In genomic region chr7:140230517-140230861, GRCh38 we compare ENCODE assay signal across 8 cellular contexts. TPM values are rescaled to one million over a fixed set of nuclear protein-coding genes. Genes with fewer than 3 reads are reported as not detected.
DNase-seq lines count a peak whose midpoint lies in the region; ATAC-seq and TF ChIP-seq lines count a peak whose summit lies in the region.

No MANE protein-coding gene starts in this region.

- TF ChIP-seq CTCF in DOHH2 (IDR thresholded peaks at IDR 0.05; ENCODE audit: low read depth, low read length, poor library complexity, severe bottlenecking), result no peak
- no peak for TF ChIP-seq CTCF in fibroblast of the aortic adventitia (IDR thresholded peaks at IDR 0.05; ENCODE audit: insufficient read depth, low read length)
- TF ChIP-seq CTCF in parathyroid adenoma (IDR thresholded peaks at IDR 0.05), result no peak
- TF ChIP-seq CTCF in upper lobe of left lung (IDR thresholded peaks at IDR 0.05), result no peak

- TF ChIP-seq POLR2A in upper lobe of left lung (IDR thresholded peaks at IDR 0.05), result peak in 1 of 4 donors; percentile 51

- H3K4me1 ChIP-seq in DOHH2 (ENCODE audit: control insufficient read depth, low read length) (peaks cover 70% of the 10 kb centered on the region), parathyroid adenoma (peaks cover 2% of the 10 kb centered on the region), upper lobe of left lung (peaks cover 12 to 32% (median 29%) of the 10 kb centered on the region in 4 donors)

- H3K4me2 ChIP-seq in DOHH2 (ENCODE audit: low read length) (peak overlapping the region; percentile 92), parathyroid adenoma (ENCODE audit: low read length) (peak overlapping the region; percentile 89)

- H3K9me2 ChIP-seq in DOHH2 (replicated peaks; ENCODE audit: control insufficient read depth, low read length), result no peaks in the 10 kb centered on the region

- H3K9me3 ChIP-seq in DOHH2 (ENCODE audit: control insufficient read depth, insufficient read depth, low read length) (no peaks in the 10 kb centered on the region), parathyroid adenoma (ENCODE audit: control insufficient read depth, low read length) (no peaks in the 10 kb centered on the region), upper lobe of left lung (no peaks in the 10 kb centered on the region)

- peak; percentile 86 for DNase-seq in activated T-cell treated with anti-CD3 and anti-CD28 coated beads for 48 hours (ENCODE audit: low read depth)
- DNase-seq in fibroblast of the aortic adventitia (ENCODE audit: low read depth), result no peak
- peak; percentile 50 to 94 for DNase-seq in upper lobe of left lung
- DNase-seq in OCI-M1 (lab: John Stamatoyannopoulos, UW), result no peak

- peaks cover 10% of the 10 kb centered on the region for H3K79me2 ChIP-seq in DOHH2 (ENCODE audit: control insufficient read depth, low read length)
- H3K79me2 ChIP-seq in parathyroid adenoma, result no peaks in the 10 kb centered on the region

- H2AFZ ChIP-seq in parathyroid adenoma, result peak overlapping the region; percentile 82

- H3K4me3 ChIP-seq in DOHH2 (ENCODE audit: low read length) (peak overlapping the region; percentile 81), fibroblast of the aortic adventitia (ENCODE audit: low read depth, low read length) (peak overlapping the region; percentile 62), parathyroid adenoma (ENCODE audit: low read depth, low read length) (peak overlapping the region; percentile 55), upper lobe of left lung (peak overlapping the region; percentile 31 to 68 (median 57))

- H3K36me3 ChIP-seq in DOHH2 (ENCODE audit: control insufficient read depth, low read length) (peaks cover 9% of the 10 kb centered on the region), parathyroid adenoma (ENCODE audit: control insufficient read depth, insufficient read depth, low read length) (no peaks in the 10 kb centered on the region), upper lobe of left lung (no peaks in the 10 kb centered on the region)

- 1% methylated on average over 26 of the region's 57 CpGs; no CpG with 5 or more reads in 1 of the 2 donors for WGBS in upper lobe of left lung, 2 donors

- TF ChIP-seq EP300 in Ishikawa (IDR thresholded peaks at IDR 0.05; ENCODE audit: borderline replicate concordance), result no peak
- TF ChIP-seq EP300 in upper lobe of left lung (IDR thresholded peaks at IDR 0.05), result no peak

- ATAC-seq in upper lobe of left lung (ENCODE audit: low FRiP score in 2 of 2) (peak in 1 of 2 donors; percentile 70), HG03457 (IDR thresholded peaks at IDR 0.05; ENCODE audit: unreplicated experiment) (no peak)

- TF ChIP-seq RAD21 in Ishikawa (IDR thresholded peaks at IDR 0.05; ENCODE audit: low read depth), result no peak

- H3F3A ChIP-seq in DOHH2 (ENCODE audit: control insufficient read depth, insufficient read depth), result peaks cover 46% of the 10 kb centered on the region

- no peak overlapping the region for H3K9ac ChIP-seq in parathyroid adenoma

- H3K27ac ChIP-seq in DOHH2 (ENCODE audit: low read depth, low read length), result peak overlapping the region; percentile 96
- no peak overlapping the region for H3K27ac ChIP-seq in parathyroid adenoma
- peak overlapping the region; percentile 35 to 78 (median 74) for H3K27ac ChIP-seq in upper lobe of left lung

- H4K20me1 ChIP-seq in DOHH2 (ENCODE audit: control insufficient read depth, insufficient read depth, low read depth, low read length), result no peaks in the 10 kb centered on the region

- no peaks in the 10 kb centered on the region for H3K27me3 ChIP-seq in DOHH2 (ENCODE audit: control insufficient read depth, low read length)
- no peaks in the 10 kb centered on the region for H3K27me3 ChIP-seq in parathyroid adenoma (ENCODE audit: control insufficient read depth, insufficient read depth, low read length)
- no peaks in the 10 kb centered on the region for H3K27me3 ChIP-seq in upper lobe of left lung

TF ChIP-seq in Ishikawa, 13 proteins besides CTCF, POLR2A, EP300 and RAD21:
- peak; percentile 61 for TF ChIP-seq USF1 (IDR thresholded peaks at IDR 0.05)
- peak; percentile 59 for TF ChIP-seq EGR1 (IDR thresholded peaks at IDR 0.05)
- no peak for TF ChIP-seq TAF1 (IDR thresholded peaks at IDR 0.05; ENCODE audit: low read depth)
- peak; percentile 92 for TF ChIP-seq MAX (IDR thresholded peaks at IDR 0.05)

RNA-seq across cellular contexts. Expression of gene KDM7A, which starts 53.7 kb away (rescaled TPM):
- total RNA-seq in fibroblast of the aortic adventitia (ENCODE audit: low replicate concordance) (6.6 and 6.9 TPM in 2 replicates), upper lobe of left lung (10 to 100 TPM; 12.9 to 41.8 (median 18.2) TPM)

Comparison
In these comparisons a context has a peak if more than half of its experiments do, and no peak if none do; other contexts are left out.
1. DNase-seq: peak in activated T-cell treated with anti-CD3 and anti-CD28 coated beads for 48 hours (single experiment) and upper lobe of left lung (2 of 2); none in fibroblast of the aortic adventitia (single experiment) and OCI-M1 (single experiment).
2. Peak in every context shown above with its lines, with median percentiles within 50 percentile points of each other: H3K4me3 ChIP-seq.